8 cellular contexts compared by ENCODE assay signal in the genomic region with DNA sequence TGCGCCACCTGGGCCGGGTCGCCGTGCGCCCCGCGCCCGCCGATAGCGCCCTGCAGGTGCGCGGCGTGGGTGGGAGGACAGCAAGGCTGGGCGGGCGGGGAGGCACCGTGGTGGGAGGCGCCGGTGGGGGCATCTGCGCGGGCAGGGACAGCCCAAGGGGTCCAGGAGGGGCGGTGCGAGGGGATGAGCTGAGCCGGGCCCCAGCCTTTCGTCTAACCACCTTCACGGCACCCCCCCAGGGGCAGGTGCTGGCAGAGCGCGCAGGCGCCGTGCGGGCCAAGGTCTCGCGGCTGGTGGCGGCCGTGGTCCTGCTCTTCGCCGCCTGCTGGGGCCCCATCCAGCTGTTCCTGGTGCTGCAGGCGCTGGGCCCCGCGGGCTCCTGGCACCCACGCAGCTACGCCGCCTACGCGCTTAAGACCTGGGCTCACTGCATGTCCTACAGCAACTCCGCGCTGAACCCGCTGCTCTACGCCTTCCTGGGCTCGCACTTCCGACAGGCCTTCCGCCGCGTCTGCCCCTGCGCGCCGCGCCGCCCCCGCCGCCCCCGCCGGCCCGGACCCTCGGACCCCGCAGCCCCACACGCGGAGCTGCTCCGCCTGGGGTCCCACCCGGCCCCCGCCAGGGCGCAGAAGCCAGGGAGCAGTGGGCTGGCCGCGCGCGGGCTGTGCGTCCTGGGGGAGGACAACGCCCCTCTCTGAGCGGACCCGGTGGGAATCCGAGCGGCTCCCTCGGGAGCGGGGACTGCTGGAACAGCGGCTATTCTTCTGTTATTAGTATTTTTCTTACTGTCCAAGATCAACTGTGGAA.
DNase-seq lines count a peak whose midpoint lies in the region; ATAC-seq and FAIRE-seq lines count a peak whose summit lies in the region.

No MANE protein-coding gene starts in this region.

- no peak for FAIRE-seq in GM19239 (lab: Jason Lieb, UNC)

- no peak overlapping the region for H3K9ac ChIP-seq in iPS-15b (ENCODE audit: low read depth, low read length)

- peak; percentile 32 for ATAC-seq in GM18907 (IDR thresholded peaks at IDR 0.05; ENCODE audit: unreplicated experiment)
- ATAC-seq in stimulated activated naive CD8-positive, alpha-beta T cell treated with anti-CD3 and anti-CD28 coated beads, Interleukin-15, amount 100 ng/mL, for 72 hours, result peak; percentile 57
- ATAC-seq in HG03378 (IDR thresholded peaks at IDR 0.05; ENCODE audit: unreplicated experiment), result no peak
- no peak for ATAC-seq in GM19035 (IDR thresholded peaks at IDR 0.05; ENCODE audit: unreplicated experiment)

- H3K4me1 Mint-ChIP-seq in stimulated activated naive CD8-positive, alpha-beta T cell treated with anti-CD3 and anti-CD28 coated beads, Interleukin-15, amount 100 ng/mL, for 72 hours, result peaks cover 55% of the 10 kb centered on the region

- peak overlapping the region; percentile 60 for H3K4me3 ChIP-seq in iPS-15b (ENCODE audit: low read depth, low read length)

- H3K9me3 Mint-ChIP-seq in stimulated activated naive CD8-positive, alpha-beta T cell treated with anti-CD3 and anti-CD28 coated beads, Interleukin-15, amount 100 ng/mL, for 72 hours, result no peaks in the 10 kb centered on the region

- peak overlapping the region; percentile 78 to 86 for H3K4me3 Mint-ChIP-seq in stimulated activated naive CD8-positive, alpha-beta T cell treated with anti-CD3 and anti-CD28 coated beads, Interleukin-15, amount 100 ng/mL, for 72 hours

- no peak overlapping the region for H3K27ac Mint-ChIP-seq in stimulated activated naive CD8-positive, alpha-beta T cell treated with anti-CD3 and anti-CD28 coated beads, Interleukin-15, amount 100 ng/mL, for 72 hours

- H3K4me1 ChIP-seq in iPS-15b (ENCODE audit: control insufficient read depth, insufficient read depth, low read length), result no peaks in the 10 kb centered on the region

- peaks cover 26% of the 10 kb centered on the region for H3K27me3 Mint-ChIP-seq in stimulated activated naive CD8-positive, alpha-beta T cell treated with anti-CD3 and anti-CD28 coated beads, Interleukin-15, amount 100 ng/mL, for 72 hours

- H3K36me3 ChIP-seq in iPS-15b (ENCODE audit: control insufficient read depth, insufficient read depth, low read length), result no peaks in the 10 kb centered on the region

- H3K27me3 ChIP-seq in iPS-15b (ENCODE audit: control insufficient read depth, insufficient read depth, low read length), result peaks cover 29% of the 10 kb centered on the region

- peak; percentile 84 for DNase-seq in NCI-H2171 treated with DMSO at 0.1 percent for 48 hours (lab: John Stamatoyannopoulos, UW)
- peak; percentile 66 to 81 for DNase-seq in activated T-cell treated with anti-CD3 and anti-CD28 coated beads, Interleukin-2, amount 50 U/mL, for 48 hours
- peak in 1 of 2 donors; percentile 69 for DNase-seq in stimulated activated naive CD8-positive, alpha-beta T cell treated with anti-CD3 and anti-CD28 coated beads, Interleukin-15, amount 100 ng/mL, for 72 hours
- no peak for DNase-seq in GM19239 (ENCODE audit: insufficient read length, low spot score)

- no peaks in the 10 kb centered on the region for H3K9me3 ChIP-seq in iPS-15b (ENCODE audit: control insufficient read depth, insufficient read depth, low read length)

Comparison
In these comparisons a context has a peak if more than half of its experiments do, and no peak if none do; other contexts are left out.
1. ATAC-seq: peak in GM18907 (single experiment) and stimulated activated naive CD8-positive, alpha-beta T cell treated with anti-CD3 and anti-CD28 coated beads, Interleukin-15, amount 100 ng/mL, for 72 hours (single experiment); none in HG03378 (single experiment) and GM19035 (single experiment).